ENCODE assay signal across 1 cellular context in genomic region chr1:6420594-6421042, GRCh38.
TF ChIP-seq lines count a peak whose summit lies in the region.

No MANE protein-coding gene starts in this region.

TF ChIP-seq in K562, 482 proteins besides CTCF, POLR2A, EP300 and RAD21 (continued from another document and continues in another):
- TF ChIP-seq ZNF280A (IDR thresholded peaks at IDR 0.05; ENCODE audit: low read depth, partially characterized antibody) (no peak), LARP7 (IDR thresholded peaks at IDR 0.05) (no peak), PKNOX1 (IDR thresholded peaks at IDR 0.05) (no peak), TRIM25 (IDR thresholded peaks at IDR 0.05; ENCODE audit: borderline replicate concordance) (no peak), ARID3B (CRISPR knock-in tag; IDR thresholded peaks at IDR 0.05; ENCODE audit: borderline replicate concordance) (no peak), CHD1 (IDR thresholded peaks at IDR 0.05; ENCODE audit: low read length) (no peak), E2F6 (IDR thresholded peaks at IDR 0.05; ENCODE audit: borderline replicate concordance in 1 of 2, extremely low read depth in 1 of 2, insufficient read depth in 1 of 2, insufficient read length in 1 of 2, low read depth in 1 of 2, low read length in 1 of 2, poor library complexity in 1 of 2, severe bottlenecking in 1 of 2) (peak in 1 of 2 experiments; percentile 86), CEBPG (CRISPR knock-in tag; IDR thresholded peaks at IDR 0.05) (no peak), CEBPG (tag; conservative IDR thresholded peaks at IDR 0.05 in 1 of 2, IDR thresholded peaks at IDR 0.05 in 1 of 2) (no peak), CREB3 (tag; conservative IDR thresholded peaks at IDR 0.05; ENCODE audit: low read depth) (no peak), ZBTB7A (IDR thresholded peaks at IDR 0.05; ENCODE audit: borderline replicate concordance, control insufficient read depth, low read depth, low read length) (peak; percentile 54; the same call in 1 of the 2 replicates), CHD4 (IDR thresholded peaks at IDR 0.05; ENCODE audit: insufficient read depth, insufficient replicate concordance, low read depth, low read length, poor library complexity, severe bottlenecking) (no peak), MNT (conservative IDR thresholded peaks at IDR 0.05) (peak in 1 of 2 experiments; percentile 52; a peak in 1 of 4 replicates), ZNF436 (CRISPR knock-in tag; IDR thresholded peaks at IDR 0.05) (no peak), HMBOX1 (IDR thresholded peaks at IDR 0.05) (no peak), SPI1 (IDR thresholded peaks at IDR 0.05; ENCODE audit: borderline replicate concordance, low read depth, low read length) (no peak), PPARD (CRISPR knock-in tag; IDR thresholded peaks at IDR 0.05) (no peak), PHF8 (IDR thresholded peaks at IDR 0.05; ENCODE audit: borderline replicate concordance, low read length) (no peak; the same call in 1 of the 2 replicates), TEAD2 (tag; IDR thresholded peaks at IDR 0.05) (no peak), RERE (CRISPR knock-in tag; IDR thresholded peaks at IDR 0.05; ENCODE audit: borderline replicate concordance) (no peak), RAD51 (IDR thresholded peaks at IDR 0.05; ENCODE audit: borderline replicate concordance, low read depth) (no peak), DMBX1 (CRISPR knock-in tag; IDR thresholded peaks at IDR 0.05; ENCODE audit: borderline replicate concordance) (no peak), ZNF583 (CRISPR knock-in tag; IDR thresholded peaks at IDR 0.05) (no peak), ZNF766 (CRISPR knock-in tag; conservative IDR thresholded peaks at IDR 0.05) (no peak), HCFC1 (IDR thresholded peaks at IDR 0.05; ENCODE audit: low read depth, low read length) (no peak), HMGN3 (IDR thresholded peaks at IDR 0.05; ENCODE audit: borderline replicate concordance, extremely low read depth, insufficient read length, low read depth, low read length) (peak; percentile 13), NCOA6 (IDR thresholded peaks at IDR 0.05) (no peak), EGR1 (conservative IDR thresholded peaks at IDR 0.05) (0 out of 2 replicates have a peak, but pooled peaks have one; percentile 6), KDM2B (CRISPR knock-in tag; IDR thresholded peaks at IDR 0.05) (peak; percentile 68; the same call in 1 of the 2 replicates), JUNB (CRISPR knock-in tag; conservative IDR thresholded peaks at IDR 0.05) (no peak), KAT8 (IDR thresholded peaks at IDR 0.05; ENCODE audit: low read depth) (no peak), KLF10 (CRISPR knock-in tag; IDR thresholded peaks at IDR 0.05) (no peak), HMGXB4 (CRISPR knock-in tag; IDR thresholded peaks at IDR 0.05) (no peak), PURB (CRISPR knock-in tag; IDR thresholded peaks at IDR 0.05; ENCODE audit: low read depth) (no peak), U2AF1 (optimal IDR thresholded peaks at IDR 0.05; ENCODE audit: low read depth, low read length) (no peak), MTA3 (IDR thresholded peaks at IDR 0.05; ENCODE audit: borderline replicate concordance) (no peak), SIX5 (IDR thresholded peaks at IDR 0.05; ENCODE audit: borderline replicate concordance in 1 of 2, insufficient read depth in 1 of 2, low read depth in 1 of 2, low read length in 2 of 2) (no peak), NEUROD1 (IDR thresholded peaks at IDR 0.05; ENCODE audit: borderline replicate concordance, low read depth, low read length, partially characterized antibody) (no peak), MIER1 (IDR thresholded peaks at IDR 0.05; ENCODE audit: low read depth) (peak; percentile 48; the same call in 1 of the 2 replicates), PTRF (tag; IDR thresholded peaks at IDR 0.05) (no peak), PCBP1 (IDR thresholded peaks at IDR 0.05; ENCODE audit: low read depth, low read length, poor library complexity, severe bottlenecking) (peak; percentile 43), KLF13 (tag; IDR thresholded peaks at IDR 0.05; ENCODE audit: borderline replicate concordance, low read depth) (no peak), ZNF253 (CRISPR knock-in tag; conservative IDR thresholded peaks at IDR 0.05) (no peak), MAZ (CRISPR knock-in tag; conservative IDR thresholded peaks at IDR 0.05 in 1 of 2, IDR thresholded peaks at IDR 0.05 in 1 of 2) (peak in 1 of 2 experiments; percentile 65; a peak in 2 of 4 replicates), CBFA2T2 (conservative IDR thresholded peaks at IDR 0.05) (no peak), FOS (IDR thresholded peaks at IDR 0.05; ENCODE audit: extremely low read depth, insufficient read length) (no peak)
